Comparison of ENCODE assay signal across 21 cellular contexts in the genomic region with DNA sequence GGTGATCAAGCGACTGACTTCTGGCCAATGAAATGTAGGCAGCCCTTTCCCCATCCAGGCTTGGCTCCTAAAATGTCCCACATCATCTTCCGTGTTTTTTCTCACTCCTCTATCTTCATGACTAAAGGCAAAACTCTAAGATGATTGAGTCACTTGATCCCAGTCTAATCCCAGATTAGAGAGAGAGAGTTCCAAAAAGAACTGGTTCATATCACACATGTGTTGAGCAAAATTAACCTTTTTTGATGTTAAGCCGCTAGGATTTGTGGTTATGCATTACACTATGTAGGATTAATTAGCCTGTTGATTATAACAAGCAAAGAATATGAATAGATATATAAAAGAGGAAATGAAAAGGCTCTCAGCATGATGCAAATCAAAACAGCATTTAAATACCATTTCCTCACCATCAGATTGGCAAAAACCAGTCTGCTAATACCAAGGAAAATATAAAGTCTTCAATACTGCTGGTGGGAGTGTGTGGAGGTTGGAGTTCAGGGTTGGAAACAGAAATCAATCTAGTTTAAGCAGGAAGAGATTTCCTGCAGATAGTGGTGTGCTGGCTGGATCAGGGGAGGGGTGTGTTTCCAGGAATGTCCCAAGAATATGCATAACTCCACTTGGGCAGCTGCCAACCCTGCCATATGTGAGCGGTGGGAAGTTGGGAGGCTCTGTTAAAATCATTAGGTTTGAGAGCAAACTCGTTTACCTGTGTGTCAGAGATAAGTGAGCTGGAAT.
DNase-seq lines count a peak whose midpoint lies in the region; ATAC-seq, FAIRE-seq and TF ChIP-seq lines count a peak whose summit lies in the region.
"Had no signal": no experiment of that assay in that cellular context is flagged by ENCODE, and none has a peak within 500 bp of the region (broad histone marks: within the 10 kb centered on the region; RNA-seq: fewer than 3 reads in every experiment).

No MANE protein-coding gene starts in this region.

- H3K9me3 Mint-ChIP-seq in Calu3 (ENCODE audit: low read depth, unreplicated experiment) (no peaks in the 10 kb centered on the region), astrocyte (ENCODE audit: unreplicated experiment) (peaks cover 3% of the 10 kb centered on the region)
- no peaks in the 10 kb centered on the region for H3K9me3 Mint-ChIP-seq in stimulated activated memory B cell treated with anti-CD40 and anti-IgM and Interleukin-4, amounts not matched to agents 10 μg/mL and 1 μg/mL and 100 μg/mL, for 72 hours
- H3K9me3 Mint-ChIP-seq: activated naive CD4-positive, alpha-beta T cell treated with anti-CD3 and anti-CD28 coated beads for 36 hours; T-helper 2 cell treated with Interferon-gamma antibody and Interleukin-4, amounts not matched to agents 5 μg/mL and 100 μg/mL, for 36 hours had no signal

- no peak overlapping the region for H3K4me3 ChIP-seq in MG63
- H3K4me3 ChIP-seq in astrocyte (ENCODE audit: insufficient read depth, low read depth, low read length): no peak overlapping the region
- no peak overlapping the region for H3K4me3 ChIP-seq in Karpas-422 (ENCODE audit: low read length)
- H3K4me3 ChIP-seq: BLaER1 treated with 17β-estradiol and CSF1 and Interleukin-3, amounts not matched to agents 10 nM and 100 nM; body of pancreas; left ventricle myocardium inferior; ovary; spleen; tibial nerve had no signal

- H2AFZ ChIP-seq in astrocyte (ENCODE audit: low read depth, low read length) (no peak overlapping the region), Karpas-422 (ENCODE audit: low read length) (no peak overlapping the region)

- no peaks in the 10 kb centered on the region for H3K36me3 Mint-ChIP-seq in Calu3 (ENCODE audit: insufficient read depth, unreplicated experiment)
- H3K36me3 Mint-ChIP-seq in astrocyte (ENCODE audit: low read depth, unreplicated experiment): no peaks in the 10 kb centered on the region
- H3K36me3 Mint-ChIP-seq in stimulated activated memory B cell treated with anti-CD40 and anti-IgM and Interleukin-4, amounts not matched to agents 10 μg/mL and 1 μg/mL and 100 μg/mL, for 72 hours: no peaks in the 10 kb centered on the region
- H3K36me3 Mint-ChIP-seq: stimulated activated effector memory CD8-positive, alpha-beta T cell treated with anti-CD3 and anti-CD28 coated beads, Interleukin-12 subunit alpha, Interleukin-12 subunit beta, amount 100 ng/mL, for 72 hours had no signal

- intact Hi-C loops in Calu3 (cut with micrococcal nuclease; ENCODE audit: unreplicated experiment): no loop called here

- CTCF ChIA-PET in Calu3 (lab: Charles Lee): no interaction called here

- FAIRE-seq in astrocyte (lab: Jason Lieb, UNC): no peak
- FAIRE-seq: HepG2 had no signal

- H3K4me1 Mint-ChIP-seq in Calu3 (ENCODE audit: low read depth, unreplicated experiment): no peaks in the 10 kb centered on the region
- H3K4me1 Mint-ChIP-seq in astrocyte (ENCODE audit: low read depth, unreplicated experiment): peaks cover 9% of the 10 kb centered on the region
- peaks cover 8% of the 10 kb centered on the region for H3K4me1 Mint-ChIP-seq in stimulated activated memory B cell treated with anti-CD40 and anti-IgM and Interleukin-4, amounts not matched to agents 10 μg/mL and 1 μg/mL and 100 μg/mL, for 72 hours
- H3K4me1 Mint-ChIP-seq: stimulated activated effector memory CD8-positive, alpha-beta T cell treated with anti-CD3 and anti-CD28 coated beads, Interleukin-12 subunit alpha, Interleukin-12 subunit beta, amount 100 ng/mL, for 72 hours had no signal

- DNase-seq in Calu3 (peak; percentile 4), MG63 (peak; percentile 23), astrocyte (ENCODE audit: low read depth) (no peak), iris pigment epithelial cell (ENCODE audit: low read depth) (peak; percentile 24), NCI-H2196 (lab: John Stamatoyannopoulos, UW; ENCODE audit: unreplicated experiment) (no peak), Karpas-422 (no peak), retina (no peak)
- DNase-seq: activated CD4-positive, alpha-beta T cell treated with anti-CD3 and anti-CD28 coated beads for 48 hours; activated naive CD4-positive, alpha-beta T cell treated with anti-CD3 and anti-CD28 coated beads for 36 hours; body of pancreas; left ventricle myocardium inferior; NK-92 treated with Interleukin-12 subunit alpha and Interleukin-12 subunit beta, amount 100 ng/mL, for 24 hours; ovary; SIG-M5; spleen had no signal

- H3K27me3 Mint-ChIP-seq in Calu3 (ENCODE audit: unreplicated experiment) (no peaks in the 10 kb centered on the region), astrocyte (ENCODE audit: low read depth, unreplicated experiment) (peaks cover 11% of the 10 kb centered on the region)
- H3K27me3 Mint-ChIP-seq in stimulated activated memory B cell treated with anti-CD40 and anti-IgM and Interleukin-4, amounts not matched to agents 10 μg/mL and 1 μg/mL and 100 μg/mL, for 72 hours: peaks cover 13% of the 10 kb centered on the region

- H3K9ac ChIP-seq in astrocyte (ENCODE audit: low read length): no peak overlapping the region
- H3K9ac ChIP-seq in Karpas-422 (ENCODE audit: low read length): no peak overlapping the region
- H3K9ac ChIP-seq: BLaER1 treated with 17β-estradiol and CSF1 and Interleukin-3, amounts not matched to agents 10 nM and 100 nM had no signal

- H3K36me3 ChIP-seq in MG63 (no peaks in the 10 kb centered on the region), astrocyte (ENCODE audit: insufficient read depth, low read length) (no peaks in the 10 kb centered on the region), Karpas-422 (ENCODE audit: insufficient read depth, low read length) (no peaks in the 10 kb centered on the region)
- H3K36me3 ChIP-seq: BLaER1 treated with 17β-estradiol and CSF1 and Interleukin-3, amounts not matched to agents 10 nM and 100 nM; left ventricle myocardium inferior; ovary; spleen; tibial nerve had no signal

- H4K20me1 ChIP-seq in astrocyte (ENCODE audit: insufficient read depth, low read length): no peaks in the 10 kb centered on the region
- no peaks in the 10 kb centered on the region for H4K20me1 ChIP-seq in Karpas-422 (ENCODE audit: insufficient read depth, low read depth, low read length)
- H4K20me1 ChIP-seq: BLaER1 treated with 17β-estradiol and CSF1 and Interleukin-3, amounts not matched to agents 10 nM and 100 nM had no signal

- TF ChIP-seq CTCF in Calu3 (IDR thresholded peaks at IDR 0.05; ENCODE audit: unreplicated experiment) (no peak), astrocyte (IDR thresholded peaks at IDR 0.05; ENCODE audit: insufficient read depth, low read depth, low read length) (no peak)

- no peak overlapping the region for H3K4me3 Mint-ChIP-seq in Calu3 (ENCODE audit: low read depth, unreplicated experiment)
- H3K4me3 Mint-ChIP-seq in astrocyte (ENCODE audit: unreplicated experiment): no peak overlapping the region
- H3K4me3 Mint-ChIP-seq in stimulated activated memory B cell treated with anti-CD40 and anti-IgM and Interleukin-4, amounts not matched to agents 10 μg/mL and 1 μg/mL and 100 μg/mL, for 72 hours: no peak overlapping the region
- H3K4me3 Mint-ChIP-seq: activated naive CD4-positive, alpha-beta T cell treated with anti-CD3 and anti-CD28 coated beads for 36 hours; stimulated activated effector memory CD8-positive, alpha-beta T cell treated with anti-CD3 and anti-CD28 coated beads, Interleukin-12 subunit alpha, Interleukin-12 subunit beta, amount 100 ng/mL, for 72 hours; T-helper 2 cell treated with Interferon-gamma antibody and Interleukin-4, amounts not matched to agents 5 μg/mL and 100 μg/mL, for 36 hours had no signal

- no peaks in the 10 kb centered on the region for H3K9me2 ChIP-seq in Karpas-422 (replicated peaks; ENCODE audit: insufficient read depth, low read length)

- no peaks in the 10 kb centered on the region for H3K9me3 ChIP-seq in MG63
- no peaks in the 10 kb centered on the region for H3K9me3 ChIP-seq in astrocyte (ENCODE audit: insufficient read depth, low read depth, low read length)
- no peaks in the 10 kb centered on the region for H3K9me3 ChIP-seq in Karpas-422 (ENCODE audit: low read length)
- H3K9me3 ChIP-seq: body of pancreas, ovary, spleen, tibial nerve had no signal

- H3K27ac ChIP-seq in astrocyte (ENCODE audit: low read depth, low read length) (no peak overlapping the region), Karpas-422 (ENCODE audit: low read length) (no peak overlapping the region)
- H3K27ac ChIP-seq: BLaER1 treated with 17β-estradiol and CSF1 and Interleukin-3, amounts not matched to agents 10 nM and 100 nM; body of pancreas; left ventricle myocardium inferior; ovary; spleen; tibial nerve had no signal

- H3K4me2 ChIP-seq in astrocyte (ENCODE audit: low read length) (peak overlapping the region; percentile 7), Karpas-422 (ENCODE audit: low read depth, low read length, poor library complexity, severe bottlenecking) (no peak overlapping the region)

- H3K4me1 ChIP-seq in astrocyte (ENCODE audit: insufficient read depth, low read length): no peaks in the 10 kb centered on the region
- peaks cover 7% of the 10 kb centered on the region for H3K4me1 ChIP-seq in Karpas-422 (ENCODE audit: low read length)
- H3K4me1 ChIP-seq: body of pancreas, tibial nerve had no signal

- H3K79me2 ChIP-seq in astrocyte (ENCODE audit: insufficient read depth, low read length) (no peaks in the 10 kb centered on the region), Karpas-422 (ENCODE audit: low read length) (no peaks in the 10 kb centered on the region)

- ATAC-seq in stimulated activated memory B cell treated with anti-CD40 and anti-IgM and Interleukin-4, amounts not matched to agents 10 μg/mL and 1 μg/mL and 100 μg/mL, for 72 hours: no peak
- ATAC-seq: body of pancreas, HepG2 had no signal

- H3K27me3 ChIP-seq in MG63 (no peaks in the 10 kb centered on the region), astrocyte (ENCODE audit: insufficient read depth, low read length) (no peaks in the 10 kb centered on the region), Karpas-422 (ENCODE audit: low read length) (no peaks in the 10 kb centered on the region)
- H3K27me3 ChIP-seq: body of pancreas, ovary, tibial nerve had no signal

- peak overlapping the region; percentile 28 for H3K27ac Mint-ChIP-seq in Calu3 (ENCODE audit: unreplicated experiment)
- H3K27ac Mint-ChIP-seq in astrocyte (ENCODE audit: unreplicated experiment): no peak overlapping the region
- H3K27ac Mint-ChIP-seq in stimulated activated memory B cell treated with anti-CD40 and anti-IgM and Interleukin-4, amounts not matched to agents 10 μg/mL and 1 μg/mL and 100 μg/mL, for 72 hours: no peak overlapping the region
- H3K27ac Mint-ChIP-seq: activated naive CD4-positive, alpha-beta T cell treated with anti-CD3 and anti-CD28 coated beads for 36 hours; stimulated activated effector memory CD8-positive, alpha-beta T cell treated with anti-CD3 and anti-CD28 coated beads, Interleukin-12 subunit alpha, Interleukin-12 subunit beta, amount 100 ng/mL, for 72 hours; T-helper 2 cell treated with Interferon-gamma antibody and Interleukin-4, amounts not matched to agents 5 μg/mL and 100 μg/mL, for 36 hours had no signal

- no TSS peak for BruUV-seq in Calu3 (replicated peaks; lab: Mats Ljungman, UMichigan)

Comparison
In these comparisons a context has a peak if more than half of its experiments do, and no peak if none do; other contexts are left out.
1. DNase-seq: peak in Calu3 (single experiment), MG63 (single experiment) and iris pigment epithelial cell (single experiment); none in astrocyte (single experiment), NCI-H2196 (single experiment), Karpas-422 (single experiment) and retina (single experiment).